Comparison of ENCODE assay signal across 1 cellular context in the genomic region with DNA sequence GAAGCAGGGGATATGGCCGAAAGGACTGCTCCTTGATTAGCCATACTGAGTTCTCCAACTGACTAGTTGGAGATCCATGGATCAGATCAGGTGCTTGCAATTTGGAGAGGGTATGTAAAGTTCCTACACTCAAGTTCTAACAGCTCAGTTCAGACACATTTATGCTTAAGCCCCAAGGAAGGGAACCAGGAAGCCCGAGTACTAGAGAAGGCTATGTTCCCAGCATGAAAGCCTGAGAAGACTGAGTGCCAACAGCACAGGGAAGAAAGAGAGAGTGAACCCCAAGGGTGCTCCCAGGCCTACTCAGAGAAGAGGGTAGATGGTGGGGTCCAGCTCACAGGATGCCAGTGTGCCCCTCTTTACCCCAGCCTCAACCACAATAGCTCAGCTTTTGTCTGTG.
TF ChIP-seq lines count a peak whose summit lies in the region.

No MANE protein-coding gene starts in this region.

TF ChIP-seq in HepG2, 621 proteins besides CTCF, POLR2A, EP300 and RAD21 (continued from another document):
- TF ChIP-seq ZNF775 (CRISPR knock-in tag; IDR thresholded peaks at IDR 0.05; ENCODE audit: borderline replicate concordance) = no peak
- TF ChIP-seq FOSL2 (CRISPR knock-in tag; IDR thresholded peaks at IDR 0.05) = no peak
- no peak for TF ChIP-seq ZNF7 (CRISPR knock-in tag; IDR thresholded peaks at IDR 0.05)
- TF ChIP-seq MEIS2 (CRISPR knock-in tag; IDR thresholded peaks at IDR 0.05) = no peak
- no peak for TF ChIP-seq ZBTB1 (CRISPR knock-in tag; IDR thresholded peaks at IDR 0.05; ENCODE audit: borderline replicate concordance)
- no peak for TF ChIP-seq NPAS2 (CRISPR knock-in tag; IDR thresholded peaks at IDR 0.05; ENCODE audit: borderline replicate concordance)
- no peak for TF ChIP-seq BORCS8-MEF2B (CRISPR knock-in tag; IDR thresholded peaks at IDR 0.05)
- no peak for TF ChIP-seq JUND (CRISPR knock-in tag; IDR thresholded peaks at IDR 0.05)
- no peak for TF ChIP-seq ZNF230 (CRISPR knock-in tag; IDR thresholded peaks at IDR 0.05)
